8 cellular contexts compared by ENCODE assay signal in the genomic region with DNA sequence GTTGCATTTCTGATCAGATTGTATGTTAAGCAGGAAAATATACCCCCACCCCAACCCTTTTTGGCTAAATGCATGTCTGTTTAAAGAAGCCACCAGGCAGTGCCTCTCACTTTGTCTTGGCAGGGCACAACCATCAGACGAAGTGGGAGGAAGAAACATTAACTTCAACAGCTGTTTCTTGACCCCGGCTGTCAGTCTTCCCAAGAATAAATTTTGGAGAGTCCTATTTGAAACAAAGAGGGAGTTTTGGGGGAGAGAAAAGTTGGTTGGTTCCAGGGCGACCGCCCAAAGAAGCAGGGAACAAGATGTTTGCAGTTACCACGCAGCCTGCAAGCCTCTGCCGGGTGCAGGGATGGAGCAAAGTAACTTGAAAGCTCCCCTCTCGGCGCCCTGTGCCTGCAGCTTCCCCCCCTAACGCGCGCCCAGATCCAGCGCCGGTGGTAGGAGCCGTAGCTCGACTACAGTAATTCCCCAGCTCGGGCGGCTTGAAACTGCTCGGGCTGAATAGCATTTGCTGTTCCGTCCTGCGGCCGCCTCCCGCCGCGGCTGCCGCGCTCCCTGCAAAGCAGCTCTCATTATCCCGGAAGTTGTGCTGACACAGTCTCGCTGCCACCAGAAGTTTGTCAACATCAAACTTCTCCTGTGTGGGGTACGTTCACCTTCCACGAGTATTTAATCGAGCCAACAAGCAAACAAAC.
DNase-seq lines count a peak whose midpoint lies in the region; ATAC-seq and TF ChIP-seq lines count a peak whose summit lies in the region.

No MANE protein-coding gene starts in this region.

- peak overlapping the region; percentile 84 for H3K4me2 ChIP-seq in smooth muscle cell

- H3K27ac Mint-ChIP-seq in activated B cell treated with CpG ODN at 0.5 μM for 24 hours (peak overlapping the region; percentile 94), immature natural killer cell (peak overlapping the region; percentile 88 to 98 (median 97))

- H2AFZ ChIP-seq in smooth muscle cell (ENCODE audit: low read depth), result peak overlapping the region; percentile 94

- POLR2A ChIA-PET in AG04449 (lab: Yijun Ruan, JAX) (interaction anchor here (0.6 to 3.1 kb wide), 6 partner anchors 53 to 313 kb away, joined by 3 to 134 read pairs (median 12); a partner anchor contains a TSS), activated B cell treated with CpG ODN at 0.5 μM for 24 hours (lab: Charles Lee) (interaction anchor here (0.6 to 5.6 kb wide), 20 partner anchors 9 to 426 kb away, joined by 3 to 285 read pairs (median 4); a partner anchor contains a TSS)

- H3K9ac ChIP-seq in smooth muscle cell (ENCODE audit: low read depth), result peak overlapping the region; percentile 46

- H3K27ac ChIP-seq in caudate nucleus (ENCODE audit: low read depth, low read length) (peak overlapping the region; percentile 97), smooth muscle cell (ENCODE audit: low read depth) (peak overlapping the region; percentile 81)

- under 1% methylated on average over 31 of the region's 31 CpGs for WGBS in smooth muscle cell (ENCODE audit: low lambda C conversion rate)

- H3K36me3 Mint-ChIP-seq in activated B cell treated with CpG ODN at 0.5 μM for 24 hours (ENCODE audit: low read depth) (peaks cover 2% of the 10 kb centered on the region), immature natural killer cell (peaks cover 0 to 3% (median 0%) of the 10 kb centered on the region in 3 donors)

- H3K4me3 ChIP-seq in AG04449 (ENCODE audit: low read depth, low read length) (peak overlapping the region; percentile 54), smooth muscle cell (peak overlapping the region; percentile 44)

- TF ChIP-seq CTCF in AG04449 (IDR thresholded peaks at IDR 0.05; ENCODE audit: insufficient read depth, low read length, missing control alignments) (no peak), activated B cell treated with CpG ODN at 0.5 μM for 24 hours (IDR thresholded peaks at IDR 0.05) (no peak), smooth muscle cell (IDR thresholded peaks at IDR 0.05; ENCODE audit: borderline replicate concordance, insufficient read depth, poor library complexity, severe bottlenecking) (no peak)

- peaks cover 68% of the 10 kb centered on the region for H3K4me1 ChIP-seq in smooth muscle cell (ENCODE audit: low read depth)

- H3K4me3 Mint-ChIP-seq in activated B cell treated with CpG ODN at 0.5 μM for 24 hours (peak overlapping the region; percentile 93), immature natural killer cell (peak overlapping the region; percentile 95 to 99 (median 96))

- CTCF ChIA-PET in AG04449 (lab: Yijun Ruan, JAX) (interaction anchor here (0.7 to 4.7 kb wide), 15 partner anchors 13 to 379 kb away, joined by 3 to 38 read pairs (median 5); a partner anchor contains a TSS), activated B cell treated with CpG ODN at 0.5 μM for 24 hours (lab: Charles Lee) (interaction anchor here (0.9 to 2.8 kb wide), 5 partner anchors 12 to 345 kb away, joined by 3 to 19 read pairs (median 5); a partner anchor contains a TSS)

- intact Hi-C loops in activated B cell treated with CpG ODN at 0.5 μM for 24 hours (cut with micrococcal nuclease), result loop anchor here (1.0 to 10.0 kb wide), 11 partner anchors 73 to 1223 kb away; a partner anchor contains a TSS

- H3K27me3 ChIP-seq in smooth muscle cell (ENCODE audit: low read depth), result no peaks in the 10 kb centered on the region

- H3K36me3 ChIP-seq in smooth muscle cell (ENCODE audit: low read depth), result no peaks in the 10 kb centered on the region

- peaks cover 3% of the 10 kb centered on the region for H3F3A ChIP-seq in smooth muscle cell (ENCODE audit: low read depth)

- DNase-seq in AG04449 (ENCODE audit: low read depth, low spot score) (peak; percentile 69), NCI-H226 (peak; percentile 84), activated B cell treated with CpG ODN at 0.5 μM for 24 hours (peak; percentile 83), caudate nucleus (lab: John Stamatoyannopoulos, UW) (peak; percentile 62 to 98 (median 95)), immature natural killer cell (peak; percentile 86 to 88 (median 87)), smooth muscle cell (lab: John Stamatoyannopoulos, UW; ENCODE audit: unreplicated experiment) (peak; percentile 58)

- no peaks in the 10 kb centered on the region for H3K79me2 ChIP-seq in smooth muscle cell (ENCODE audit: low read depth)

- H3K4me1 Mint-ChIP-seq in activated B cell treated with CpG ODN at 0.5 μM for 24 hours (peaks cover 35% of the 10 kb centered on the region), immature natural killer cell (peaks cover 26 to 35% of the 10 kb centered on the region in 2 donors)

- ATAC-seq in GM18907 (IDR thresholded peaks at IDR 0.05; ENCODE audit: unreplicated experiment), result peak; percentile 90
- peak; percentile 89 for ATAC-seq in HG03175 (IDR thresholded peaks at IDR 0.05; ENCODE audit: unreplicated experiment)
- ATAC-seq in activated B cell treated with CpG ODN at 0.5 μM for 24 hours (ENCODE audit: low read depth), result peak; percentile 94

- H3K9me3 Mint-ChIP-seq in activated B cell treated with CpG ODN at 0.5 μM for 24 hours (no peaks in the 10 kb centered on the region), immature natural killer cell (no peaks in the 10 kb centered on the region)

- H4K20me1 ChIP-seq in smooth muscle cell (ENCODE audit: low read depth), result no peaks in the 10 kb centered on the region

- no peaks in the 10 kb centered on the region for H3K9me3 ChIP-seq in smooth muscle cell (replicated peaks; ENCODE audit: low read depth)

- H3K27me3 Mint-ChIP-seq in activated B cell treated with CpG ODN at 0.5 μM for 24 hours (no peaks in the 10 kb centered on the region), immature natural killer cell (ENCODE audit: low read depth in 3 of 3) (peaks cover 4 to 17% (median 13%) of the 10 kb centered on the region in 3 donors)

Comparison
In these comparisons a context has a peak if more than half of its experiments do, and no peak if none do; other contexts are left out.
1. Peak in every context shown above with its lines: DNase-seq, ATAC-seq, H3K4me3 ChIP-seq and H3K27ac ChIP-seq.